8 cellular contexts compared by ENCODE assay signal in genomic region chr17:1773000-1773714, GRCh38. TPM values are rescaled to one million over a fixed set of nuclear protein-coding genes. Genes with fewer than 3 reads are reported as not detected.
DNase-seq lines count a peak whose midpoint lies in the region; ATAC-seq, FAIRE-seq and TF ChIP-seq lines count a peak whose summit lies in the region.
"Not testable (repeated sequence)": the region's sequence is repeated elsewhere in the genome, so short reads cannot be mapped to it uniquely, and the experiment has no call there.

No MANE protein-coding gene starts in this region.

- in situ Hi-C loops in Caki2 (cut with HindIII; ENCODE audit: low pct_unique_long_range_greater_than_20kb, low sequenced_read_pairs); transverse colon (cut with MboI; ENCODE audit: low pct_ligation_motif_present in 1 of 4, low pct_unique_long_range_greater_than_20kb in 1 of 4, low sequenced_read_pairs in 3 of 4): not testable (repeated sequence)
- in situ Hi-C loops in gastrocnemius medialis (cut with MboI; ENCODE audit: low sequenced_read_pairs in 4 of 4), result loop anchor here in 1 of 4 donors (10.0 kb wide), 1 partner anchor 48 kb away; the partner anchor contains the start of gene WDR81

- not testable (repeated sequence) for H3K9me3 Mint-ChIP-seq in activated naive CD8-positive, alpha-beta T cell (ENCODE audit: low read depth); effector memory CD8-positive, alpha-beta T cell

- H3K36me3 ChIP-seq in mesenchymal stem cell (ENCODE audit: control insufficient read depth in 1 of 2, insufficient read depth in 2 of 2, low read depth in 1 of 2, low read length in 2 of 2), result peaks cover 15 to 82% of the 10 kb centered on the region in 2 experiments
- peaks cover 0 to 58% of the 10 kb centered on the region in 2 donors for H3K36me3 ChIP-seq in gastrocnemius medialis
- not testable (repeated sequence) for H3K36me3 ChIP-seq in transverse colon

- not testable (repeated sequence) for H3K27me3 Mint-ChIP-seq in activated naive CD8-positive, alpha-beta T cell; effector memory CD8-positive, alpha-beta T cell

- H3K9ac ChIP-seq in mesenchymal stem cell (ENCODE audit: low read length), result peak overlapping the region; percentile 55

- intact Hi-C loops in left cardiac atrium (cut with DNase I); gastrocnemius medialis (cut with DNase I; ENCODE audit: low total_unique reads); transverse colon (cut with DNase I; ENCODE audit: low total_unique reads): not testable (repeated sequence)

- H2BK12ac ChIP-seq in mesenchymal stem cell (ENCODE audit: low read length in 2 of 2), result not testable (repeated sequence)

- not testable (repeated sequence) for H3K36me3 Mint-ChIP-seq in activated naive CD8-positive, alpha-beta T cell; effector memory CD8-positive, alpha-beta T cell (ENCODE audit: insufficient read depth)

- not testable (repeated sequence) for H2AK5ac ChIP-seq in mesenchymal stem cell (ENCODE audit: low read length, severe bottlenecking)

- WGBS in mesenchymal stem cell, result 98% methylated on average over 12 of the region's 12 CpGs
- 66 to 74% methylated on average over 5 to 12 of the region's 12 CpGs for WGBS in transverse colon (ENCODE audit: low coverage in 1 of 2), 2 donors

- H2BK120ac ChIP-seq in mesenchymal stem cell (ENCODE audit: low read depth, low read length), result not testable (repeated sequence)

- peaks cover 27% of the 10 kb centered on the region for H3K4me1 Mint-ChIP-seq in activated naive CD8-positive, alpha-beta T cell (ENCODE audit: low read depth)
- peaks cover 11 to 12% of the 10 kb centered on the region in 2 donors for H3K4me1 Mint-ChIP-seq in effector memory CD8-positive, alpha-beta T cell (ENCODE audit: low read depth in 2 of 2)

- not testable (repeated sequence) for FAIRE-seq in RCC 7860 (lab: Jason Lieb, UNC)

- H4K8ac ChIP-seq in mesenchymal stem cell (ENCODE audit: low read length), result not testable (repeated sequence)

- peak overlapping the region; percentile 77 for H3K27ac Mint-ChIP-seq in activated naive CD8-positive, alpha-beta T cell
- peak overlapping the region in 1 of 2 donors; percentile 72 for H3K27ac Mint-ChIP-seq in effector memory CD8-positive, alpha-beta T cell

- not testable (repeated sequence) for H3K4me3 Mint-ChIP-seq in activated naive CD8-positive, alpha-beta T cell; effector memory CD8-positive, alpha-beta T cell

- not testable (repeated sequence) for H3K9me3 ChIP-seq in mesenchymal stem cell (ENCODE audit: control insufficient read depth, low read length); gastrocnemius medialis; transverse colon

- not testable (repeated sequence) for TF ChIP-seq CTCF in gastrocnemius medialis (IDR thresholded peaks at IDR 0.05 in 4 of 5, conservative IDR thresholded peaks at IDR 0.05 in 1 of 5); transverse colon (IDR thresholded peaks at IDR 0.05)

- not testable (repeated sequence) for H2BK15ac ChIP-seq in mesenchymal stem cell (ENCODE audit: low read depth, poor library complexity, severe bottlenecking)

- H2AFZ ChIP-seq in mesenchymal stem cell (ENCODE audit: low read depth, low read length), result not testable (repeated sequence)

- not testable (repeated sequence) for H3K4me3 ChIP-seq in mesenchymal stem cell (ENCODE audit: insufficient read depth in 1 of 2, low read depth in 1 of 2, low read length in 2 of 2); gastrocnemius medialis; transverse colon

- not testable (repeated sequence) for H3K79me1 ChIP-seq in mesenchymal stem cell (replicated peaks; ENCODE audit: low read length, poor library complexity, severe bottlenecking)

- H3K4me2 ChIP-seq in mesenchymal stem cell (ENCODE audit: low read length, poor library complexity, severe bottlenecking), result not testable (repeated sequence)

- H3K4me1 ChIP-seq in mesenchymal stem cell (ENCODE audit: control insufficient read depth, insufficient read depth, low read depth, low read length) (peaks cover 12% of the 10 kb centered on the region), gastrocnemius medialis (peaks cover 33 to 52% of the 10 kb centered on the region in 2 donors)
- not testable (repeated sequence) for H3K4me1 ChIP-seq in transverse colon

- not testable (repeated sequence) for H3K27ac ChIP-seq in mesenchymal stem cell (ENCODE audit: low read length, poor library complexity, severe bottlenecking)
- peak overlapping the region; percentile 97 to 100 (median 98) for H3K27ac ChIP-seq in gastrocnemius medialis
- peak overlapping the region; percentile 20 to 70 (median 65) for H3K27ac ChIP-seq in transverse colon

- TF ChIP-seq POLR2A in gastrocnemius medialis (IDR thresholded peaks at IDR 0.05); transverse colon (IDR thresholded peaks at IDR 0.05): not testable (repeated sequence)

- not testable (repeated sequence) for H3K18ac ChIP-seq in mesenchymal stem cell (ENCODE audit: low read depth in 1 of 2, low read length in 2 of 2)

- not testable (repeated sequence) for H3K4ac ChIP-seq in mesenchymal stem cell (ENCODE audit: low read depth in 1 of 2, low read length in 2 of 2)

- H3K14ac ChIP-seq in mesenchymal stem cell (ENCODE audit: low read length in 2 of 2), result not testable (repeated sequence)

- peak; percentile 19 for ATAC-seq in effector memory CD8-positive, alpha-beta T cell (replicated peaks)
- ATAC-seq in left cardiac atrium (peak; percentile 51 to 64), gastrocnemius medialis (peak; percentile 57 to 58)

- not testable (repeated sequence) for H4K91ac ChIP-seq in mesenchymal stem cell (ENCODE audit: low read length)

- not testable (repeated sequence) for H3K23ac ChIP-seq in mesenchymal stem cell (ENCODE audit: low read length in 2 of 2)

- TF ChIP-seq EP300 in transverse colon (IDR thresholded peaks at IDR 0.05; ENCODE audit: low read depth), result not testable (repeated sequence)

- peak; percentile 48 for DNase-seq in Caki2 (ENCODE audit: low read depth)
- DNase-seq in RCC 7860 (ENCODE audit: low spot score), result peak; percentile 62
- DNase-seq in effector memory CD8-positive, alpha-beta T cell; left cardiac atrium; transverse colon: not testable (repeated sequence)
- DNase-seq in mesenchymal stem cell, result peak; percentile 51
- DNase-seq in gastrocnemius medialis, result peak in 1 of 2 donors; percentile 79

- H3K27me3 ChIP-seq in mesenchymal stem cell (ENCODE audit: control insufficient read depth in 1 of 2, insufficient read depth in 1 of 2, low read length in 2 of 2); gastrocnemius medialis; transverse colon: not testable (repeated sequence)

- H2BK5ac ChIP-seq in mesenchymal stem cell (ENCODE audit: low read depth, low read length, poor library complexity, severe bottlenecking), result not testable (repeated sequence)

RNA-seq across cellular contexts. Expression of gene SERPINF1, which starts 11.3 kb away (rescaled TPM):
- 5.2 TPM in 1 of 2 replicates, not detected in the other for total RNA-seq in Caki2 (2014; rRNA removed; shearing (Covaris generic); ENCODE audit: low replicate concordance)
- 100 to 1,000 TPM; 252 to 407 TPM for total RNA-seq in left cardiac atrium
- polyA plus RNA-seq in mesenchymal stem cell (2013, experiment 1 of 2), result 83.0 TPM
- polyA plus RNA-seq in mesenchymal stem cell (2013, experiment 2 of 2), result 81.2 TPM
- 100 to 1,000 TPM; 554 to 698 (median 631) TPM for total RNA-seq in gastrocnemius medialis
- 100 to 1,000 TPM in 3 of 4 donors, 10 to 100 TPM in 1; 88.3 to 340 (median 114) TPM for total RNA-seq in transverse colon

RNA-seq across cellular contexts. Expression of gene SERPINF2, which starts 30.5 kb away (rescaled TPM):
- total RNA-seq in Caki2 (2014; rRNA removed; shearing (Covaris generic); ENCODE audit: low replicate concordance), result 0.14 and 0.68 TPM in 2 replicates
- total RNA-seq in left cardiac atrium (1 to 10 TPM; 4.2 to 4.9 TPM), gastrocnemius medialis (1 to 10 TPM in 3 of 4 donors, under 1 TPM in 1; 0.85 to 6.4 (median 4.3) TPM), transverse colon (10 to 100 TPM in 1 of 4 donors, 1 to 10 TPM in 2, not detected in 1; 3.2 to 10.5 (median 3.4) TPM)
- 0.03 TPM for polyA plus RNA-seq in mesenchymal stem cell (2013, experiment 1 of 2)
- 0.01 TPM for polyA plus RNA-seq in mesenchymal stem cell (2013, experiment 2 of 2)

RNA-seq across cellular contexts. Expression of gene WDR81, which starts 48.7 kb away (rescaled TPM):
- 2.9 and 3.7 TPM in 2 replicates for total RNA-seq in Caki2 (2014; rRNA removed; shearing (Covaris generic); ENCODE audit: low replicate concordance)
- total RNA-seq in left cardiac atrium, result 10 to 100 TPM; 15.4 to 16.1 TPM
- 15.3 TPM for polyA plus RNA-seq in mesenchymal stem cell (2013, experiment 1 of 2)
- 15.6 TPM for polyA plus RNA-seq in mesenchymal stem cell (2013, experiment 2 of 2)
- 10 to 100 TPM; 22.3 to 61.1 (median 42.7) TPM for total RNA-seq in gastrocnemius medialis
- 10 to 100 TPM; 26.1 to 73.7 (median 35.7) TPM for total RNA-seq in transverse colon

RNA-seq across cellular contexts. Expression of gene SMYD4, which starts 56.5 kb away (rescaled TPM):
- 4.7 and 18.3 TPM in 2 replicates for total RNA-seq in Caki2 (2014; rRNA removed; shearing (Covaris generic); ENCODE audit: low replicate concordance)
- total RNA-seq in left cardiac atrium, result 10 to 100 TPM; 10.6 to 17.6 TPM
- polyA plus RNA-seq in mesenchymal stem cell (2013, experiment 1 of 2), result 5.1 TPM
- 4.8 TPM for polyA plus RNA-seq in mesenchymal stem cell (2013, experiment 2 of 2)
- total RNA-seq in gastrocnemius medialis, result 10 to 100 TPM; 15.1 to 18.1 (median 16.7) TPM
- 10 to 100 TPM in 2 of 4 donors, 1 to 10 TPM in 2; 4.1 to 14.8 (median 9.0) TPM for total RNA-seq in transverse colon

RNA-seq across cellular contexts. Expression of gene RPA1, which starts 56.6 kb away (rescaled TPM):
- 62.7 and 68.7 TPM in 2 replicates for total RNA-seq in Caki2 (2014; rRNA removed; shearing (Covaris generic); ENCODE audit: low replicate concordance)
- total RNA-seq in left cardiac atrium, result 10 to 100 TPM; 61.8 to 95.1 TPM
- 21.9 TPM for polyA plus RNA-seq in mesenchymal stem cell (2013, experiment 1 of 2)
- polyA plus RNA-seq in mesenchymal stem cell (2013, experiment 2 of 2), result 22.1 TPM
- 10 to 100 TPM; 26.5 to 46.8 (median 34.9) TPM for total RNA-seq in gastrocnemius medialis
- total RNA-seq in transverse colon, result 100 to 1,000 TPM in 1 of 4 donors, 10 to 100 TPM in 2, 1 to 10 TPM in 1; 6.4 to 160 (median 23.9) TPM

Comparison
In these comparisons a context has a peak if more than half of its experiments do, and no peak if none do; other contexts are left out.
1. RNA of gene SERPINF1, which starts 11.3 kb away (total RNA-seq): 554 to 698 TPM in gastrocnemius medialis, 252 to 407 TPM in left cardiac atrium and 88.3 to 340 TPM in transverse colon; 5.2 TPM in Caki2; every median in the first group is over 10 times any median in the second.
2. Peak in every context shown above with its lines, with median percentiles within 50 percentile points of each other: ATAC-seq.